ENCODE assay signal across 8 cellular contexts in the genomic region with DNA sequence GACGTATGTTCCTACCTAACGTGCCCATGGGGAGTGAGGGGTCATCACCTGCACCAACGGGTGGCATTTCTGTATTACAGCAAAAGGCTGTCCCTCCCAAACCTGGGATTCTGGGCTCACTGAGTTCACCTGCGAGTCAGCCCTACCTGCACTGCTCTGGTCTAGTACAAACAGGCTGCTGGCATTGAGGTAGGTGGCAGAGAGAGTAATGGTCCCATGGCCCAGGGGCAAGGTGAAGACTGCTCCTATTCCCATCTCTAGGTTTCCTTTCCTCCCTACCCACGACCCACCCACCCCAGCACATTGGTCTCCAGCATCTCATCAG. TPM values are rescaled to one million over a fixed set of nuclear protein-coding genes. Genes with fewer than 3 reads are reported as not detected.
DNase-seq lines count a peak whose midpoint lies in the region; ATAC-seq, FAIRE-seq and TF ChIP-seq lines count a peak whose summit lies in the region.

No MANE protein-coding gene starts in this region.

- dilution Hi-C loops in mammary epithelial cell (cut with HindIII; ENCODE audit: low sequenced_read_pairs), result loop anchor here (5.0 to 10.0 kb wide), 3 partner anchors 40 to 63 kb away; a partner anchor contains a TSS

- no peaks in the 10 kb centered on the region for H3K79me2 ChIP-seq in mammary epithelial cell (ENCODE audit: insufficient read depth, low read length)
- H3K79me2 ChIP-seq in mesendoderm (ENCODE audit: control insufficient read depth, insufficient read depth, low read length), result no peaks in the 10 kb centered on the region

- H3K27ac ChIP-seq in 22Rv1, result peak overlapping the region; percentile 97
- peak overlapping the region; percentile 29 for H3K27ac ChIP-seq in mammary epithelial cell (ENCODE audit: insufficient read depth, low read depth, low read length)
- no peak overlapping the region for H3K27ac ChIP-seq in mesendoderm (ENCODE audit: low read depth, low read length)

- H4K5ac ChIP-seq in mesendoderm (ENCODE audit: low read length), result no peak overlapping the region

- no peak overlapping the region for H3K23ac ChIP-seq in mesendoderm (ENCODE audit: low read length)

- peak; percentile 20 for FAIRE-seq in urothelium cell line (lab: Jason Lieb, UNC)

- in situ Hi-C loops in mammary epithelial cell (cut with MboI; ENCODE audit: low sequenced_read_pairs in 2 of 2), result no loop called here

- peak overlapping the region; percentile 93 for H3K4me2 ChIP-seq in mammary epithelial cell (ENCODE audit: insufficient read depth, low read depth, low read length)
- peak overlapping the region; percentile 41 for H3K4me2 ChIP-seq in mesendoderm (ENCODE audit: low read length)

- CTCF ChIA-PET in mammary epithelial cell (lab: Charles Lee; ENCODE audit: low non-redundant PET), result interaction anchor here (0.5 to 0.7 kb wide), 4 partner anchors 9 to 106 kb away, joined by 3 to 6 read pairs (median 4); no protein-coding TSS in a partner anchor

- H2BK5ac ChIP-seq in mesendoderm (ENCODE audit: low read length), result no peak overlapping the region

- peak overlapping the region; percentile 93 for H2AFZ ChIP-seq in mammary epithelial cell (ENCODE audit: low read depth, low read length)

- no peak overlapping the region for H3K4ac ChIP-seq in mesendoderm (ENCODE audit: low read depth, low read length)

- H3K79me1 ChIP-seq in mesendoderm (ENCODE audit: low read length), result no peaks in the 10 kb centered on the region

- H2BK15ac ChIP-seq in mesendoderm (replicated peaks; ENCODE audit: low read depth), result no peak overlapping the region

- peaks cover 11% of the 10 kb centered on the region for H3K4me1 ChIP-seq in mammary epithelial cell (ENCODE audit: insufficient read depth, low read length)
- H3K4me1 ChIP-seq in mesendoderm (ENCODE audit: control insufficient read depth, low read depth, low read length), result no peaks in the 10 kb centered on the region

- DNase-seq in mammary epithelial cell (no peak), mesendoderm (no peak), urothelium cell line (ENCODE audit: low spot score) (no peak), T1000 (lab: John Stamatoyannopoulos, UW) (no peak)
- DNase-seq in stimulated activated CD4-positive, alpha-beta T cell treated with anti-CD3 and anti-CD28 coated beads, Interleukin-1b, Interleukin-23, amount 100 ng/mL, for 48 hours, result no peak

- H3K9ac ChIP-seq in mammary epithelial cell (ENCODE audit: insufficient read depth, low read length), result peak overlapping the region; percentile 67
- peak overlapping the region; percentile 93 for H3K9ac ChIP-seq in mesendoderm (ENCODE audit: low read length)

- H2BK120ac ChIP-seq in mesendoderm (ENCODE audit: low read depth, low read length), result no peak overlapping the region

- H3K18ac ChIP-seq in mesendoderm (ENCODE audit: low read length), result no peak overlapping the region

- peak overlapping the region; percentile 99 for H3K56ac ChIP-seq in mesendoderm (ENCODE audit: low read length)

- WGBS in mammary epithelial cell (ENCODE audit: low coverage, missing lambda C conversion rate), result 0% methylated on average over 4 of the region's 5 CpGs
- WGBS in mesendoderm (ENCODE audit: extremely low coverage, insufficient coverage, low lambda C conversion rate), result no CpG with 5 or more reads among the region's 5 CpGs

- TF ChIP-seq CTCF in 22Rv1 (IDR thresholded peaks at IDR 0.05), result no peak
- TF ChIP-seq CTCF in mammary epithelial cell (conservative IDR thresholded peaks at IDR 0.05 in 1 of 2, IDR thresholded peaks at IDR 0.05 in 1 of 2; ENCODE audit: extremely low read depth in 1 of 2, insufficient read depth in 1 of 2, low read depth in 1 of 2, low read length in 2 of 2), result no peak

- no peaks in the 10 kb centered on the region for H3K9me3 ChIP-seq in mammary epithelial cell (replicated peaks; ENCODE audit: insufficient read depth, low read length)

- no peaks in the 10 kb centered on the region for H3K27me3 ChIP-seq in mammary epithelial cell (ENCODE audit: insufficient read depth, low read length)
- H3K27me3 ChIP-seq in mesendoderm (ENCODE audit: insufficient read depth, low read length, poor library complexity), result no peaks in the 10 kb centered on the region

- intact Hi-C loops in mammary epithelial cell (cut with micrococcal nuclease), result loop anchor here (1.0 to 2.0 kb wide), 2 partner anchors 41 to 121 kb away; a partner anchor contains a TSS

- BruUV-seq in mammary epithelial cell (replicated peaks; lab: Mats Ljungman, UMichigan), result no TSS peak

- H3K36me3 ChIP-seq in mammary epithelial cell (ENCODE audit: insufficient read depth, low read length), result no peaks in the 10 kb centered on the region
- H3K36me3 ChIP-seq in mesendoderm (ENCODE audit: control insufficient read depth, insufficient read depth, low read length), result peaks cover 3% of the 10 kb centered on the region

- H4K20me1 ChIP-seq in mammary epithelial cell (ENCODE audit: insufficient read depth, low read length), result no peaks in the 10 kb centered on the region

- ATAC-seq in HG02678 (IDR thresholded peaks at IDR 0.05; ENCODE audit: unreplicated experiment) (peak; percentile 1), GM19035 (IDR thresholded peaks at IDR 0.05; ENCODE audit: unreplicated experiment) (no peak)

- no peak overlapping the region for H4K8ac ChIP-seq in mesendoderm (ENCODE audit: low read depth, low read length)

- H3K4me3 ChIP-seq in mammary epithelial cell (replicated peaks in 1 of 3; ENCODE audit: insufficient read depth in 1 of 3, low read depth in 2 of 3, low read length in 3 of 3) (peak overlapping the region; percentile 67 to 82 (median 75)), mesendoderm (ENCODE audit: low read length) (peak overlapping the region; percentile 84)

- H2AK5ac ChIP-seq in mesendoderm (ENCODE audit: low read length), result no peak overlapping the region

RNA-seq across cellular contexts. Expression of a gene that starts 0.4 kb away (rescaled TPM):
- 10 to 100 TPM; 10.7 to 14.7 TPM for total RNA-seq in mammary epithelial cell
- polyA plus RNA-seq in mammary epithelial cell, result 12.2 TPM
- polyA minus RNA-seq in mammary epithelial cell, result 24.8 TPM
- polyA plus RNA-seq in mesendoderm (2013, experiment 1 of 2), result 10.6 TPM
- polyA plus RNA-seq in mesendoderm (2013, experiment 2 of 2), result 11.6 TPM

RNA-seq across cellular contexts. Expression of a gene that starts 23.3 kb away (rescaled TPM):
- 1 to 10 TPM; 2.2 to 4.4 TPM for total RNA-seq in mammary epithelial cell
- 1.9 TPM for polyA plus RNA-seq in mammary epithelial cell
- 7.5 TPM for polyA minus RNA-seq in mammary epithelial cell
- polyA plus RNA-seq in mesendoderm (2013, experiment 1 of 2), result 6.9 TPM
- 7.4 TPM for polyA plus RNA-seq in mesendoderm (2013, experiment 2 of 2)

RNA-seq across cellular contexts. Expression of a gene that starts 23.6 kb away (rescaled TPM):
- 10 to 100 TPM; 79.4 to 92.5 TPM for total RNA-seq in mammary epithelial cell
- 87.1 TPM for polyA plus RNA-seq in mammary epithelial cell
- polyA minus RNA-seq in mammary epithelial cell, result 153 TPM
- 44.4 TPM for polyA plus RNA-seq in mesendoderm (2013, experiment 1 of 2)
- polyA plus RNA-seq in mesendoderm (2013, experiment 2 of 2), result 44.6 TPM

RNA-seq across cellular contexts. Expression of a gene that starts 30.9 kb away (rescaled TPM):
- total RNA-seq in mammary epithelial cell, result 10 to 100 TPM; 17.5 to 54.9 TPM
- 50.0 TPM for polyA plus RNA-seq in mammary epithelial cell
- polyA minus RNA-seq in mammary epithelial cell, result 154 TPM
- 49.3 TPM for polyA plus RNA-seq in mesendoderm (2013, experiment 1 of 2)
- 50.6 TPM for polyA plus RNA-seq in mesendoderm (2013, experiment 2 of 2)

RNA-seq across cellular contexts. Expression of a gene that starts 31.7 kb away (rescaled TPM):
- total RNA-seq in mammary epithelial cell, result 1 to 10 TPM in 1 of 2 donors, under 1 TPM in 1; 0.67 to 1.9 TPM
- 1.4 TPM for polyA plus RNA-seq in mammary epithelial cell
- not detected for polyA minus RNA-seq in mammary epithelial cell
- polyA plus RNA-seq in mesendoderm (2013, experiment 1 of 2), result 24.6 TPM
- 23.0 TPM for polyA plus RNA-seq in mesendoderm (2013, experiment 2 of 2)
